Comparison of ENCODE assay signal across 19 cellular contexts in the genomic region with DNA sequence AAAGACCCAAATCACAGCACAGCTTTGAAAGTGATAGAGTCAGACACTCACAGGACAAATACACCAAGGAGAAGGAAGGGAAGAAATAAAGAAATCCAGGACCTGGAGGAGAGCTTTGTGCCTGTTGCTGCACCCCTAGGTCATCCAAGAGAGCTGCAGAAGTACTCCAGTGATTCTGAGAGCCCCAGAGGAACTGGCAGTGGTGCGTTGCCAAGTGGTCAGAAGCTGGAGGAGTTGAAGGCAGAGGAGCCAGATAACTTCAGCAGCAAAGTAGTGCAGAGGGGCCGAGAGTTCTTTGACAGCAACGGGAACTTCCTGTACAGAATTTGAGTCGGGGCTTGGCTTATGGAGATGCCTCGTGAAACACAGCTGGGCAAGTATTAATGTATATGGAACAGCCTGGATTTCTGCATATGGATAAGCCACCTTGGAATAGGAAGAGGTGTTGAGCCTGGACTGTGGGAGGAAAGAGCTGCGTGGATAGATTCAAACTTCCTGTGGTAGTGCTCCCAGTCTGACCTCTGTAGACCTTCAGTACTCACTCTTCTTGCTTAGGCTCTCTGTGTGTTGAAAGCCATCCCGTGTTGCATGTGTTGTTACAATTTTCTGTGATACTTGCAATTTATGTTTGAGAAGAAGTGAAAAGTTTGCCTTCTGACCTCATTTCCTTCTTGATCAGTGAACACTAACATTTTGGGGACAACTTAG. TPM values are rescaled to one million over a fixed set of nuclear protein-coding genes. Genes with fewer than 3 reads are reported as not detected.
A peak's percentile ranks its signal among the peaks of the same experiment; 100 is the strongest.
DNase-seq lines count a peak whose midpoint lies in the region; ATAC-seq and TF ChIP-seq lines count a peak whose summit lies in the region.
"Had no signal": no experiment of that assay in that cellular context is flagged by ENCODE, and none has a peak within 500 bp of the region (broad histone marks: within the 10 kb centered on the region; RNA-seq: fewer than 3 reads in every experiment).

No MANE protein-coding gene starts in this region.

- peaks cover 45% of the 10 kb centered on the region for H3K4me1 Mint-ChIP-seq in activated CD4-positive, alpha-beta T cell treated with anti-CD3 and anti-CD28 coated beads for 36 hours
- H3K4me1 Mint-ChIP-seq in T-helper 17 cell, result peaks cover 48% of the 10 kb centered on the region

- ATAC-seq in activated CD4-positive, alpha-beta T cell treated with anti-CD3 and anti-CD28 coated beads for 36 hours, result no peak
- ATAC-seq in T-helper 17 cell (no peak), gastrocnemius medialis (peak; percentile 8 to 19)
- ATAC-seq: pancreas had no signal

- H3K36me3 ChIP-seq in cardiac muscle cell, result peaks cover 12% of the 10 kb centered on the region
- H3K36me3 ChIP-seq in gastrocnemius medialis, result peaks cover 0 to 51% of the 10 kb centered on the region in 2 donors

- intact Hi-C loops in activated CD4-positive, alpha-beta T cell treated with anti-CD3 and anti-CD28 coated beads for 36 hours (cut with DNase I, micrococcal nuclease), result no loop called here
- intact Hi-C loops in gastrocnemius medialis (cut with DNase I; ENCODE audit: low total_unique reads), result no loop called here

- H3K36me3 Mint-ChIP-seq in activated CD4-positive, alpha-beta T cell treated with anti-CD3 and anti-CD28 coated beads for 36 hours (ENCODE audit: low read depth), result peaks cover 50% of the 10 kb centered on the region
- H3K36me3 Mint-ChIP-seq in T-helper 17 cell (ENCODE audit: low read depth), result peaks cover 18% of the 10 kb centered on the region

- H3K27me3 ChIP-seq in cardiac muscle cell, result no peaks in the 10 kb centered on the region
- H3K27me3 ChIP-seq in gastrocnemius medialis, result no peaks in the 10 kb centered on the region
- H3K27me3 ChIP-seq: pancreas had no signal

- no peak overlapping the region for H3K4me3 Mint-ChIP-seq in activated CD4-positive, alpha-beta T cell treated with anti-CD3 and anti-CD28 coated beads for 36 hours
- no peak overlapping the region for H3K4me3 Mint-ChIP-seq in T-helper 17 cell

- POLR2A ChIA-PET in activated CD4-positive, alpha-beta T cell treated with anti-CD3 and anti-CD28 coated beads for 36 hours (lab: Charles Lee), result interaction anchor here (1.3 kb wide), 1 partner anchor 22 kb away, joined by 4 read pairs; the partner anchor contains the start of gene TTLL13

- peak overlapping the region; percentile 86 for H3K27ac Mint-ChIP-seq in activated CD4-positive, alpha-beta T cell treated with anti-CD3 and anti-CD28 coated beads for 36 hours
- peak overlapping the region; percentile 67 for H3K27ac Mint-ChIP-seq in T-helper 17 cell

- H3K4me3 ChIP-seq in cardiac muscle cell (no peak overlapping the region), gastrocnemius medialis (no peak overlapping the region)
- H3K4me3 ChIP-seq: pancreas, SK-N-MC had no signal

- in situ Hi-C loops in gastrocnemius medialis (cut with MboI; ENCODE audit: low sequenced_read_pairs in 4 of 4) (no loop called here), GM13976 (cut with MboI; ENCODE audit: low sequenced_read_pairs, unreplicated experiment) (no loop called here)

- H3K27me3 Mint-ChIP-seq in activated CD4-positive, alpha-beta T cell treated with anti-CD3 and anti-CD28 coated beads for 36 hours, result no peaks in the 10 kb centered on the region
- no peaks in the 10 kb centered on the region for H3K27me3 Mint-ChIP-seq in T-helper 17 cell

- TF ChIP-seq POLR2A in gastrocnemius medialis (IDR thresholded peaks at IDR 0.05), result no peak

- TF ChIP-seq CTCF in cardiac muscle cell (IDR thresholded peaks at IDR 0.05; ENCODE audit: low read depth, low read length) (no peak), gastrocnemius medialis (IDR thresholded peaks at IDR 0.05 in 4 of 5, conservative IDR thresholded peaks at IDR 0.05 in 1 of 5) (no peak), GM13976 (IDR thresholded peaks at IDR 0.05; ENCODE audit: borderline replicate concordance, control extremely low read depth, extremely low read depth, insufficient read depth, missing control alignments) (no peak)

- H3K4me1 ChIP-seq in cardiac muscle cell (ENCODE audit: low read depth) (peaks cover 20% of the 10 kb centered on the region), gastrocnemius medialis (peaks cover 54 to 61% of the 10 kb centered on the region in 2 donors)

- H3K27ac ChIP-seq in cardiac muscle cell, result peak overlapping the region; percentile 10
- H3K27ac ChIP-seq in gastrocnemius medialis, result peak overlapping the region; percentile 89 to 97 (median 92)
- H3K27ac ChIP-seq: pancreas, SK-N-MC had no signal

- CTCF ChIA-PET in activated CD4-positive, alpha-beta T cell treated with anti-CD3 and anti-CD28 coated beads for 36 hours (lab: Charles Lee), result interaction anchor here (1.2 kb wide), 1 partner anchor 18 kb away, joined by 4 read pairs; no protein-coding TSS in a partner anchor

- no peaks in the 10 kb centered on the region for H3K9me3 Mint-ChIP-seq in activated CD4-positive, alpha-beta T cell treated with anti-CD3 and anti-CD28 coated beads for 36 hours (ENCODE audit: low read depth)
- H3K9me3 Mint-ChIP-seq: immature natural killer cell had no signal

- H3K9me3 ChIP-seq in T-helper 17 cell (ENCODE audit: control insufficient read depth, low read length, poor library complexity, severe bottlenecking) (no peaks in the 10 kb centered on the region), cardiac muscle cell (ENCODE audit: low read depth) (no peaks in the 10 kb centered on the region), gastrocnemius medialis (no peaks in the 10 kb centered on the region)
- H3K9me3 ChIP-seq: pancreas had no signal

- DNase-seq in activated CD4-positive, alpha-beta T cell treated with anti-CD3 and anti-CD28 coated beads for 36 hours, result no peak
- DNase-seq in activated CD4-positive, alpha-beta T cell treated with anti-CD3 and anti-CD28 coated beads, Interleukin-2, amount 50 U/mL, for 4 hours, result no peak
- DNase-seq in T-helper 17 cell, result no peak
- DNase-seq in cardiac muscle cell (ENCODE audit: low read depth in 1 of 2, low spot score in 1 of 2), result peak in 1 of 2 donors; percentile 21
- peak in 1 of 2 donors; percentile 36 for DNase-seq in gastrocnemius medialis
- no peak for DNase-seq in GM13976 (ENCODE audit: low spot score)
- no peak for DNase-seq in NCI-H146 treated with DMSO at 0.1 percent for 48 hours (lab: John Stamatoyannopoulos, UW; ENCODE audit: unreplicated experiment)
- no peak for DNase-seq in Ammon's horn (ENCODE audit: low spot score)
- DNase-seq: 8988T; activated CD8-positive, alpha-beta memory T cell treated with anti-CD3 and anti-CD28 coated beads, Interleukin-2, amount 50 U/mL, for 4 hours; amygdala; EL; immature natural killer cell; KBM-7; NCI-H1105; pancreas; stimulated activated CD4-positive, alpha-beta T cell treated with anti-CD3 and anti-CD28 coated beads, Interleukin-12 subunit alpha, Interleukin-12 subunit beta, amount 100 ng/mL, for 4 hours; substantia nigra had no signal

RNA-seq across cellular contexts. Expression of gene NGRN, which starts 6.1 kb away (rescaled TPM):
- 10 to 100 TPM; 22.0 to 23.9 TPM for total RNA-seq in activated CD4-positive, alpha-beta T cell treated with anti-CD3 and anti-CD28 coated beads for 36 hours
- total RNA-seq in T-helper 17 cell (10 to 100 TPM; 48.0 to 51.0 TPM), cardiac muscle cell (157 and 225 TPM in 2 replicates), gastrocnemius medialis (100 to 1,000 TPM; 160 to 323 (median 274) TPM)
- polyA plus RNA-seq in cardiac muscle cell, result 158 and 167 TPM in 2 replicates

RNA-seq across cellular contexts. Expression of gene TTLL13, which starts 22.3 kb away (rescaled TPM):
- under 1 TPM; 0.39 to 0.46 TPM for total RNA-seq in activated CD4-positive, alpha-beta T cell treated with anti-CD3 and anti-CD28 coated beads for 36 hours
- total RNA-seq in T-helper 17 cell (under 1 TPM in 1 of 2 donors, not detected in 1; 0.29 TPM), cardiac muscle cell (0.21 TPM in 2 replicates), gastrocnemius medialis (not detected)
- 0.39 TPM in 1 of 2 replicates, not detected in the other for polyA plus RNA-seq in cardiac muscle cell

RNA-seq across cellular contexts. Expression of gene GDPGP1, which starts 37.6 kb away (rescaled TPM):
- total RNA-seq in activated CD4-positive, alpha-beta T cell treated with anti-CD3 and anti-CD28 coated beads for 36 hours, result 1 to 10 TPM; 5.6 to 6.6 TPM
- 1 to 10 TPM; 3.7 to 4.6 TPM for total RNA-seq in T-helper 17 cell
- total RNA-seq in cardiac muscle cell, result 9.1 and 16.2 TPM in 2 replicates
- 1.3 and 1.9 TPM in 2 replicates for polyA plus RNA-seq in cardiac muscle cell
- total RNA-seq in gastrocnemius medialis, result 1 to 10 TPM; 1.8 to 6.9 (median 4.3) TPM

RNA-seq across cellular contexts. Expression of gene CIB1, which starts 37.9 kb away (rescaled TPM):
- 100 to 1,000 TPM; 135 to 140 TPM for total RNA-seq in activated CD4-positive, alpha-beta T cell treated with anti-CD3 and anti-CD28 coated beads for 36 hours
- 100 to 1,000 TPM; 166 to 183 TPM for total RNA-seq in T-helper 17 cell
- total RNA-seq in cardiac muscle cell, result 18.1 and 30.8 TPM in 2 replicates
- 71.9 and 91.6 TPM in 2 replicates for polyA plus RNA-seq in cardiac muscle cell
- total RNA-seq in gastrocnemius medialis, result 10 to 100 TPM; 15.5 to 43.4 (median 30.7) TPM

Comparison
In these comparisons a context has a peak if more than half of its experiments do, and no peak if none do; other contexts are left out.
1. ATAC-seq: peak in gastrocnemius medialis (2 of 2); none in activated CD4-positive, alpha-beta T cell treated with anti-CD3 and anti-CD28 coated beads for 36 hours (single experiment) and T-helper 17 cell (single experiment).